In the genomic region with DNA sequence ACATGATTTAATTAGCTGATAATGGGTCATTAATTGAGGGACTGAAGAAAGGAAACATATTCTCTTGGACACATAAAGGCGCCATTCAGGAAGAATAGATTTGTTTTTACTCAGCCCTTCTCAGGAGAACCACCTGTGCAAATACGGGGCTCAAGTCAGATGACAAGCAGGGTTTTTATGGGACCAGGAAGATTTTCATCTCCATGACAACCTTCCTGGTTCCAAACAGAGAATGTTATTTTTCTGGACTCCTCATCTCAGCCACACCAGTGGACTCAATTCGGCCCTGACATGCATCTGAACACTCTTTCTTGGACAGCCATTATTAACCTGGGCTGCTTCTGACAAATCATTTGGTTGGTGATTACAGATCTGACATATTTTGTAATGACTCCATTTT, we compare ENCODE assay signal across 15 cellular contexts.
DNase-seq lines count a peak whose midpoint lies in the region; ATAC-seq and TF ChIP-seq lines count a peak whose summit lies in the region.
"Had no signal": no experiment of that assay in that cellular context is flagged by ENCODE, and none has a peak within 500 bp of the region (broad histone marks: within the 10 kb centered on the region; RNA-seq: fewer than 3 reads in every experiment).

No MANE protein-coding gene starts in this region.

- no peak overlapping the region for H3K9ac ChIP-seq in SK-N-SH

- H3K36me3 Mint-ChIP-seq in T-cell, result no peaks in the 10 kb centered on the region

- CTCF ChIA-PET in SK-N-SH (lab: Yijun Ruan, JAX) (interaction anchor here (0.9 to 6.6 kb wide), 10 partner anchors 10 to 404 kb away, joined by 3 to 104 read pairs (median 14); no protein-coding TSS in a partner anchor), T-cell (lab: Charles Lee) (no interaction called here), GM10248 (lab: Yijun Ruan, JAX) (interaction anchor here (0.8 to 6.6 kb wide), 8 partner anchors 9 to 404 kb away, joined by 3 to 139 read pairs (median 8); no protein-coding TSS in a partner anchor)

- peaks cover 21% of the 10 kb centered on the region in 2 donors for H3K27me3 Mint-ChIP-seq in T-cell

- H3K4me3 Mint-ChIP-seq in T-cell, result no peak overlapping the region
- H3K4me3 Mint-ChIP-seq: neural crest cell had no signal

- H3K9me3 Mint-ChIP-seq in T-cell, result no peaks in the 10 kb centered on the region
- H3K9me3 Mint-ChIP-seq: neural crest cell had no signal

- H3K4me3 ChIP-seq in SK-N-SH (ENCODE audit: low read depth in 2 of 2, low read length in 1 of 2) (no peak overlapping the region), gastroesophageal sphincter (no peak overlapping the region), tibial artery (no peak overlapping the region)
- H3K4me3 ChIP-seq: A549 had no signal

- H3K9me3 ChIP-seq in SK-N-SH (no peaks in the 10 kb centered on the region), gastroesophageal sphincter (no peaks in the 10 kb centered on the region), tibial artery (no peaks in the 10 kb centered on the region)
- H3K9me3 ChIP-seq: A549 had no signal

- no peak overlapping the region for H3K27ac Mint-ChIP-seq in T-cell

- no peak for TF ChIP-seq POLR2A in gastroesophageal sphincter (IDR thresholded peaks at IDR 0.05)

- intact Hi-C loops in tibial artery (cut with DNase I; ENCODE audit: low total_unique reads), result loop anchor here (5.0 kb wide), 1 partner anchor 402 kb away; no protein-coding TSS in a partner anchor

- TF ChIP-seq RAD21 in SK-N-SH (IDR thresholded peaks at IDR 0.05; ENCODE audit: low read length), result no peak

- H3K4me1 ChIP-seq in SK-N-SH (ENCODE audit: control insufficient read depth in 1 of 2, insufficient read depth in 2 of 2, low read depth in 1 of 2, low read length in 1 of 2), result peaks cover 13 to 24% of the 10 kb centered on the region in 2 experiments
- H3K4me1 ChIP-seq in gastroesophageal sphincter, result peaks cover 13 to 98% (median 19%) of the 10 kb centered on the region in 3 donors
- H3K4me1 ChIP-seq in tibial artery, result peaks cover 0 to 88% (median 31%) of the 10 kb centered on the region in 4 donors
- H3K4me1 ChIP-seq: A549 had no signal

- H3K27ac ChIP-seq in SK-N-SH (ENCODE audit: low read depth in 2 of 2, low read length in 1 of 2), result peak overlapping the region; percentile 66 to 68; a peak in 3 of 4 replicates
- peak overlapping the region; percentile 59 to 88 (median 70) for H3K27ac ChIP-seq in gastroesophageal sphincter
- H3K27ac ChIP-seq in tibial artery, result peak overlapping the region; percentile 19 to 54
- H3K27ac ChIP-seq: A549 had no signal

- no peak overlapping the region for H2AFZ ChIP-seq in SK-N-SH (ENCODE audit: low read depth)

- DNase-seq in SK-N-SH (no peak), NCI-H748 (lab: John Stamatoyannopoulos, UW; ENCODE audit: unreplicated experiment) (peak; percentile 95), tibial artery (no peak), T-cell (no peak), GM10248 (ENCODE audit: extremely low spot score) (no peak)
- DNase-seq: activated CD4-positive, alpha-beta T cell treated with anti-CD3 and anti-CD28 coated beads, Interleukin-2, amount 50 U/mL, for 48 hours; activated effector memory CD4-positive, alpha-beta T cell treated with Interleukin-2 at 50 U/mL for 16 hours; effector memory CD4-positive, alpha-beta T cell; kidney glomerular epithelial cell; NCI-H1436 treated with DMSO at 0.1 percent for 48 hours had no signal

- H3K27me3 ChIP-seq in SK-N-SH (ENCODE audit: insufficient read depth) (no peaks in the 10 kb centered on the region), gastroesophageal sphincter (no peaks in the 10 kb centered on the region), tibial artery (no peaks in the 10 kb centered on the region)

- ATAC-seq in SK-N-SH treated with all-trans-retinoic acid at 6 μM for 48 hours, result no peak
- no peak for ATAC-seq in gastroesophageal sphincter
- ATAC-seq in T-cell (replicated peaks in 1 of 4), result no peak
- ATAC-seq in HG02870 (IDR thresholded peaks at IDR 0.05; ENCODE audit: unreplicated experiment), result no peak
- ATAC-seq: A549 had no signal

- H3K79me2 ChIP-seq in SK-N-SH (ENCODE audit: insufficient read depth), result peaks cover 72% of the 10 kb centered on the region

- POLR2A ChIA-PET in SK-N-SH (lab: Yijun Ruan, JAX), result no interaction called here
- POLR2A ChIA-PET in T-cell (lab: Charles Lee), result no interaction called here
- POLR2A ChIA-PET in GM10248 (lab: Yijun Ruan, JAX), result no interaction called here

- H3K4me1 Mint-ChIP-seq in T-cell, result no peaks in the 10 kb centered on the region

- H3F3A ChIP-seq in SK-N-SH (replicated peaks; ENCODE audit: insufficient read depth), result peaks cover 13% of the 10 kb centered on the region

- peak overlapping the region; percentile 22; the same call in 1 of the 2 replicates for H3K4me2 ChIP-seq in SK-N-SH
- H3K4me2 ChIP-seq: A549 had no signal

- no peaks in the 10 kb centered on the region for H3K9me2 ChIP-seq in SK-N-SH

- peaks cover 12% of the 10 kb centered on the region; the same call in 1 of the 2 replicates for H4K20me1 ChIP-seq in SK-N-SH (ENCODE audit: insufficient read depth)

- H3K36me3 ChIP-seq in SK-N-SH (replicated peaks in 1 of 2; ENCODE audit: control insufficient read depth in 1 of 2, insufficient read depth in 2 of 2, low read length in 1 of 2) (peaks cover 0 to 3% of the 10 kb centered on the region in 2 experiments), gastroesophageal sphincter (no peaks in the 10 kb centered on the region), tibial artery (no peaks in the 10 kb centered on the region)

- WGBS in SK-N-SH (ENCODE audit: low lambda C conversion rate), result 79% methylated on average over 3 of the region's 3 CpGs
- WGBS in gastroesophageal sphincter (ENCODE audit: low coverage in 1 of 2), 2 donors, result 37 to 47% methylated on average over 3 of the region's 3 CpGs

- no peak for TF ChIP-seq EP300 in SK-N-SH (IDR thresholded peaks at IDR 0.05; ENCODE audit: borderline replicate concordance in 1 of 2, low read depth in 1 of 2, low read length in 1 of 2)
- TF ChIP-seq EP300 in gastroesophageal sphincter (IDR thresholded peaks at IDR 0.05), result no peak

- no peak for TF ChIP-seq CTCF in SK-N-SH (IDR thresholded peaks at IDR 0.05)
- no peak for TF ChIP-seq CTCF in gastroesophageal sphincter (IDR thresholded peaks at IDR 0.05)
- TF ChIP-seq CTCF in tibial artery (IDR thresholded peaks at IDR 0.05), result no peak
- TF ChIP-seq CTCF in GM10248 (IDR thresholded peaks at IDR 0.05; ENCODE audit: control extremely low read depth, extremely low read depth, low read depth, missing control alignments), result no peak

TF ChIP-seq in SK-N-SH, 30 proteins besides CTCF, POLR2A, EP300 and RAD21:
- TF ChIP-seq MXI1 (IDR thresholded peaks at IDR 0.05; ENCODE audit: low read depth, low read length) (0 out of 2 replicates have a peak, but pooled peaks have one; percentile 34), RCOR1 (IDR thresholded peaks at IDR 0.05; ENCODE audit: low read length) (no peak)

TF ChIP-seq in SK-N-SH treated with all-trans-retinoic acid at 6 μM for 48 hours, 23 proteins besides CTCF, POLR2A, EP300 and RAD21:
- TF ChIP-seq ZFP30 (CRISPR knock-in tag; IDR thresholded peaks at IDR 0.05), result no peak
- TF ChIP-seq SNAI2 (CRISPR knock-in tag; IDR thresholded peaks at IDR 0.05), result no peak
- no peak for TF ChIP-seq RARB (CRISPR knock-in tag; IDR thresholded peaks at IDR 0.05)
- no peak for TF ChIP-seq ZNF8 (CRISPR knock-in tag; IDR thresholded peaks at IDR 0.05)
- TF ChIP-seq ZFP3 (CRISPR knock-in tag; IDR thresholded peaks at IDR 0.05), result no peak
- TF ChIP-seq ZNF70 (CRISPR knock-in tag; IDR thresholded peaks at IDR 0.05), result no peak
- no peak for TF ChIP-seq ZC3H10 (CRISPR knock-in tag; IDR thresholded peaks at IDR 0.05)
- no peak for TF ChIP-seq PPARA (CRISPR knock-in tag; IDR thresholded peaks at IDR 0.05; ENCODE audit: borderline replicate concordance)
- TF ChIP-seq, protein P1, sequence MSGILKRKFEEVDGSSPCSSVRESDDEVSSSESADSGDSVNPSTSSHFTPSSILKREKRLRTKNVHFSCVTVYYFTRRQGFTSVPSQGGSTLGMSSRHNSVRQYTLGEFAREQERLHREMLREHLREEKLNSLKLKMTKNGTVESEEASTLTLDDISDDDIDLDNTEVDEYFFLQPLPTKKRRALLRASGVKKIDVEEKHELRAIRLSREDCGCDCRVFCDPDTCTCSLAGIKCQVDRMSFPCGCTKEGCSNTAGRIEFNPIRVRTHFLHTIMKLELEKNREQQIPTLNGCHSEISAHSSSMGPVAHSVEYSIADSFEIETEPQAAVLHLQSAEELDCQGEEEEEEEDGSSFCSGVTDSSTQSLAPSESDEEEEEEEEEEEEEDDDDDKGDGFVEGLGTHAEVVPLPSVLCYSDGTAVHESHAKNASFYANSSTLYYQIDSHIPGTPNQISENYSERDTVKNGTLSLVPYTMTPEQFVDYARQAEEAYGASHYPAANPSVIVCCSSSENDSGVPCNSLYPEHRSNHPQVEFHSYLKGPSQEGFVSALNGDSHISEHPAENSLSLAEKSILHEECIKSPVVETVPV (CRISPR knock-in tag; IDR thresholded peaks at IDR 0.05), result no peak
- no peak for TF ChIP-seq ARNTL (CRISPR knock-in tag; IDR thresholded peaks at IDR 0.05; ENCODE audit: borderline replicate concordance, low read depth)
- TF ChIP-seq BACH2 (CRISPR knock-in tag; IDR thresholded peaks at IDR 0.05; ENCODE audit: borderline replicate concordance), result no peak
- no peak for TF ChIP-seq GLIS3 (CRISPR knock-in tag; IDR thresholded peaks at IDR 0.05)
- TF ChIP-seq ISL1 (CRISPR knock-in tag; IDR thresholded peaks at IDR 0.05), result no peak
- TF ChIP-seq, protein P2, sequence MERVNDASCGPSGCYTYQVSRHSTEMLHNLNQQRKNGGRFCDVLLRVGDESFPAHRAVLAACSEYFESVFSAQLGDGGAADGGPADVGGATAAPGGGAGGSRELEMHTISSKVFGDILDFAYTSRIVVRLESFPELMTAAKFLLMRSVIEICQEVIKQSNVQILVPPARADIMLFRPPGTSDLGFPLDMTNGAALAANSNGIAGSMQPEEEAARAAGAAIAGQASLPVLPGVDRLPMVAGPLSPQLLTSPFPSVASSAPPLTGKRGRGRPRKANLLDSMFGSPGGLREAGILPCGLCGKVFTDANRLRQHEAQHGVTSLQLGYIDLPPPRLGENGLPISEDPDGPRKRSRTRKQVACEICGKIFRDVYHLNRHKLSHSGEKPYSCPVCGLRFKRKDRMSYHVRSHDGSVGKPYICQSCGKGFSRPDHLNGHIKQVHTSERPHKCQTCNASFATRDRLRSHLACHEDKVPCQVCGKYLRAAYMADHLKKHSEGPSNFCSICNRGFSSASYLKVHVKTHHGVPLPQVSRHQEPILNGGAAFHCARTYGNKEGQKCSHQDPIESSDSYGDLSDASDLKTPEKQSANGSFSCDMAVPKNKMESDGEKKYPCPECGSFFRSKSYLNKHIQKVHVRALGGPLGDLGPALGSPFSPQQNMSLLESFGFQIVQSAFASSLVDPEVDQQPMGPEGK (CRISPR knock-in tag; IDR thresholded peaks at IDR 0.05; ENCODE audit: borderline replicate concordance), result no peak

Comparison
In these comparisons a context has a peak if more than half of its experiments do, and no peak if none do; other contexts are left out.
1. CTCF ChIA-PET loops: an anchor here in SK-N-SH (0.9 to 6.6 kb wide) and GM10248 (0.8 to 6.6 kb wide); none called in T-cell.